ENCODE assay signal across 18 cellular contexts in the genomic region with DNA sequence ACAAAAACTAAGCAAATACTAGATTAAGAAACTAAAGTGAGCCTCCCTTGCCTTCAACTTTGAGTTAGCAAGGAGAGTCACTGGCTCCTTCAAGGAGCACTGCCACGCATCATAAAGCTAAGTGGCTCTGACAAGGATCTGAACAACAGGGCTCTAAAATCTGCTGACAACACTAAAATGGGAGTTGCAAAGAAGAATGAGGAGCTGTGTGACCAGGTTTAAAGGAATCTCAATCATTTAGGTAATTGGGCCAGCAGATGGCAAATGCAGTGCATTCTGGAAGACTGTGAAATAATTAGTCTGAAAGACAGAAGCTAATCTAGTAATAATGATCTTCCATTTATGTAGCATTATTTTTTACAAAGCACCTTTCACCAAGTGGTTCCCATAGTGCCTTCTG.
A peak's percentile ranks its signal among the peaks of the same experiment; 100 is the strongest.
DNase-seq lines count a peak whose midpoint lies in the region; FAIRE-seq and TF ChIP-seq lines count a peak whose summit lies in the region.
"Had no signal": no experiment of that assay in that cellular context is flagged by ENCODE, and none has a peak within 500 bp of the region (broad histone marks: within the 10 kb centered on the region; RNA-seq: fewer than 3 reads in every experiment).

No MANE protein-coding gene starts in this region.

- H2BK120ac ChIP-seq in H1 (replicated peaks; ENCODE audit: low read depth, low read length): no peak overlapping the region

- no peak for TF ChIP-seq EP300 in H1 (IDR thresholded peaks at IDR 0.05; ENCODE audit: borderline replicate concordance in 1 of 2, low read depth in 2 of 2, low read length in 2 of 2)

- no peaks in the 10 kb centered on the region for H3K27me3 Mint-ChIP-seq in activated T-cell treated with anti-CD3 and anti-CD28 coated beads, Interleukin-2, amount 50 U/mL, for 24 hours
- H3K27me3 Mint-ChIP-seq: natural killer cell treated with Interleukin-12 subunit alpha and Interleukin-12 subunit beta and Interleukin-15 and Interleukin-18, amount 100 ng/mL, for 72 hours had no signal

- H3K9ac ChIP-seq in H1 (replicated peaks in 1 of 4; ENCODE audit: extremely low read depth in 1 of 4, low read depth in 3 of 4, low read length in 3 of 4): no peak overlapping the region

- H3K4me3 ChIP-seq in H1 (ENCODE audit: extremely low read depth in 1 of 4, insufficient read depth in 2 of 4, low read depth in 3 of 4, low read length in 4 of 4): no peak overlapping the region
- H3K4me3 ChIP-seq: dorsolateral prefrontal cortex had no signal

- FAIRE-seq in H1 (lab: Jason Lieb, UNC): no peak

- no peak overlapping the region for H3K4me3 Mint-ChIP-seq in activated T-cell treated with anti-CD3 and anti-CD28 coated beads, Interleukin-2, amount 50 U/mL, for 24 hours
- H3K4me3 Mint-ChIP-seq: CD14-positive monocyte; natural killer cell treated with Interleukin-12 subunit alpha and Interleukin-12 subunit beta and Interleukin-15 and Interleukin-18, amount 100 ng/mL, for 72 hours had no signal

- no peak overlapping the region for H3K56ac ChIP-seq in H1 (replicated peaks; ENCODE audit: insufficient read length, low read depth, low read length)

- no peak overlapping the region for H3K27ac Mint-ChIP-seq in activated T-cell treated with anti-CD3 and anti-CD28 coated beads, Interleukin-2, amount 50 U/mL, for 24 hours
- H3K27ac Mint-ChIP-seq: natural killer cell treated with Interleukin-12 subunit alpha and Interleukin-12 subunit beta and Interleukin-15 and Interleukin-18, amount 100 ng/mL, for 72 hours had no signal

- H3K4ac ChIP-seq in H1 (replicated peaks; ENCODE audit: insufficient read length, low read depth, low read length): no peak overlapping the region

- H4K8ac ChIP-seq in H1 (ENCODE audit: extremely low read depth, insufficient read depth, low read length): no peak overlapping the region

- H2BK15ac ChIP-seq in H1 (ENCODE audit: low read length): no peak overlapping the region

- H3K27me3 ChIP-seq in H1 (replicated peaks in 1 of 4; ENCODE audit: control insufficient read depth in 3 of 4, extremely low read depth in 1 of 4, insufficient read depth in 3 of 4, low read length in 3 of 4): peaks cover 0 to 1% (median 0%) of the 10 kb centered on the region in 4 experiments; a peak in 2 of 7 replicates
- H3K27me3 ChIP-seq: dorsolateral prefrontal cortex had no signal

- H4K5ac ChIP-seq in H1 (ENCODE audit: insufficient read length, low read depth, low read length): no peak overlapping the region

- H4K91ac ChIP-seq in H1 (replicated peaks; ENCODE audit: insufficient read length, low read length): no peak overlapping the region

- 83% methylated on average over 1 of the region's 1 CpG; no CpG with 5 or more reads in 1 of the 2 experiments for WGBS in H1 (ENCODE audit: extremely low coverage in 1 of 2, insufficient coverage in 1 of 2, insufficient read length in 1 of 2, insufficient replicate concordance in 2 of 2, low coverage in 1 of 2, low lambda C conversion rate in 2 of 2, missing lambda C conversion rate in 1 of 2), 2 experiments

- no peak overlapping the region for H2BK5ac ChIP-seq in H1 (ENCODE audit: low read depth, low read length)

- H3K23me2 ChIP-seq in H1 (ENCODE audit: low read depth, low read length): no peaks in the 10 kb centered on the region

- TF ChIP-seq RAD21 in H1 (IDR thresholded peaks at IDR 0.05 in 1 of 2, conservative IDR thresholded peaks at IDR 0.05 in 1 of 2; ENCODE audit: low read depth in 2 of 2, low read length in 2 of 2): no peak

- CTCF ChIA-PET in H1 (lab: Charles Lee; ENCODE audit: partially characterized antibody): interaction anchor here (0.9 to 2.0 kb wide), 5 partner anchors 28 to 352 kb away, joined by 3 to 8 read pairs (median 4); no protein-coding TSS in a partner anchor

- no peak overlapping the region for H3K14ac ChIP-seq in H1 (ENCODE audit: insufficient read length)

- H3K4me1 Mint-ChIP-seq in activated T-cell treated with anti-CD3 and anti-CD28 coated beads, Interleukin-2, amount 50 U/mL, for 24 hours (ENCODE audit: low read depth): no peaks in the 10 kb centered on the region
- H3K4me1 Mint-ChIP-seq: CD14-positive monocyte had no signal

- H3K9me3 Mint-ChIP-seq in activated T-cell treated with anti-CD3 and anti-CD28 coated beads, Interleukin-2, amount 50 U/mL, for 24 hours: peaks cover 19% of the 10 kb centered on the region

- H3K4me1 ChIP-seq in H1 (replicated peaks in 1 of 4; ENCODE audit: control insufficient read depth in 3 of 4, insufficient read depth in 4 of 4, low read length in 3 of 4): peaks cover 0 to 8% (median 1%) of the 10 kb centered on the region in 4 experiments; a peak in 4 of 7 replicates

- in situ Hi-C loops in Caki2 (cut with HindIII; ENCODE audit: low pct_unique_long_range_greater_than_20kb, low sequenced_read_pairs): no loop called here

- no peak overlapping the region for H3K23ac ChIP-seq in H1 (ENCODE audit: insufficient read length)

- H2AK5ac ChIP-seq in H1 (ENCODE audit: low read depth, low read length): no peak overlapping the region

- H3K79me2 ChIP-seq in H1 (ENCODE audit: control insufficient read depth in 1 of 2, insufficient read depth in 2 of 2, low read length in 2 of 2): no peaks in the 10 kb centered on the region

- no peaks in the 10 kb centered on the region for H4K20me1 ChIP-seq in H1 (replicated peaks in 1 of 2; ENCODE audit: control insufficient read depth in 1 of 2, insufficient read depth in 2 of 2, low read length in 2 of 2)

- no peak overlapping the region for H2BK12ac ChIP-seq in H1 (ENCODE audit: low read depth, low read length)

- no peak overlapping the region for H3K27ac ChIP-seq in H1 (ENCODE audit: low read depth, low read length)
- H3K27ac ChIP-seq: dorsolateral prefrontal cortex had no signal

- POLR2A ChIA-PET in H1 (lab: Charles Lee; ENCODE audit: partially characterized antibody): no interaction called here

- no peak overlapping the region for H3K4me2 ChIP-seq in H1 (ENCODE audit: insufficient read depth in 1 of 2, low read depth in 2 of 2, low read length in 2 of 2)

- DNase-seq in Caki2 (ENCODE audit: low read depth) (peak; percentile 17), M059J (ENCODE audit: low read depth) (peak; percentile 83), H1 (ENCODE audit: low read depth in 1 of 2, low spot score in 2 of 2) (no peak), myocyte (ENCODE audit: low read depth) (peak; percentile 11), T-helper 2 cell (no peak), NCI-H2081 treated with DMSO at 0.1 percent for 48 hours (lab: John Stamatoyannopoulos, UW) (no peak), GM19240 (ENCODE audit: insufficient read length, low spot score) (no peak)
- no peak for DNase-seq in activated T-cell treated with anti-CD3 and anti-CD28 coated beads, Interleukin-2, amount 50 U/mL, for 24 hours
- DNase-seq: amniotic stem cell; dorsolateral prefrontal cortex; GF-D8; glutamatergic neuron; left colon; MM.1S; NCI-H2107; stimulated activated naive CD8-positive, alpha-beta T cell treated with anti-CD3 and anti-CD28 coated beads, Interleukin-15, Interleukin-2, amounts not matched to agents 100 U/mL and 50 U/mL, for 24 hours had no signal

- no peak overlapping the region for H2AFZ ChIP-seq in H1 (ENCODE audit: low read length)

- peaks cover 12 to 14% of the 10 kb centered on the region in 2 experiments; a peak in 3 of 4 replicates for H3K9me3 ChIP-seq in H1 (ENCODE audit: insufficient read depth in 2 of 2, low read depth in 1 of 2, low read length in 1 of 2)

- H3K18ac ChIP-seq in H1 (ENCODE audit: extremely low read depth, low read length): no peak overlapping the region

- H3K79me1 ChIP-seq in H1 (ENCODE audit: low read depth, low read length): no peaks in the 10 kb centered on the region

- no peak overlapping the region for H2BK20ac ChIP-seq in H1 (ENCODE audit: low read length)

- no peak for TF ChIP-seq CTCF in H1 (IDR thresholded peaks at IDR 0.05; ENCODE audit: control extremely low read depth in 1 of 3, insufficient read depth in 1 of 3, low read depth in 1 of 3, low read length in 3 of 3)

- H3K36me3 Mint-ChIP-seq in activated T-cell treated with anti-CD3 and anti-CD28 coated beads, Interleukin-2, amount 50 U/mL, for 24 hours (ENCODE audit: low read depth): no peaks in the 10 kb centered on the region
- H3K36me3 Mint-ChIP-seq: CD14-positive monocyte; natural killer cell treated with Interleukin-12 subunit alpha and Interleukin-12 subunit beta and Interleukin-15 and Interleukin-18, amount 100 ng/mL, for 72 hours had no signal

- TF ChIP-seq POLR2A in H1 (IDR thresholded peaks at IDR 0.05; ENCODE audit: control extremely low read depth in 1 of 2, low read depth in 2 of 2, low read length in 2 of 2): no peak

- no peaks in the 10 kb centered on the region; a peak in 1 of 8 replicates for H3K36me3 ChIP-seq in H1 (ENCODE audit: control insufficient read depth in 2 of 4, insufficient read depth in 4 of 4, low read length in 3 of 4)

TF ChIP-seq in H1, 55 proteins besides CTCF, POLR2A, EP300 and RAD21:
- TF ChIP-seq TAF7 (optimal IDR thresholded peaks at IDR 0.05; ENCODE audit: borderline replicate concordance, low read depth, low read length) (no peak), MAFK (IDR thresholded peaks at IDR 0.05; ENCODE audit: low read depth, low read length) (peak; percentile 80)
TF ChIP-seq in H1: peak in this region for 1.

Comparison
In these comparisons a context has a peak if more than half of its experiments do, and no peak if none do; other contexts are left out.
1. DNase-seq: peak in Caki2 (single experiment), M059J (single experiment) and myocyte (single experiment); none in H1 (0 of 2), T-helper 2 cell (0 of 5), activated T-cell treated with anti-CD3 and anti-CD28 coated beads, Interleukin-2, amount 50 U/mL, for 24 hours (single experiment), NCI-H2081 treated with DMSO at 0.1 percent for 48 hours (single experiment) and GM19240 (single experiment).